ENCODE assay signal across 19 cellular contexts in genomic region chr9:83505282-83505681, GRCh38.
DNase-seq lines count a peak whose midpoint lies in the region; ATAC-seq and TF ChIP-seq lines count a peak whose summit lies in the region.
"Had no signal": no experiment of that assay in that cellular context is flagged by ENCODE, and none has a peak within 500 bp of the region (broad histone marks: within the 10 kb centered on the region; RNA-seq: fewer than 3 reads in every experiment).

No MANE protein-coding gene starts in this region.

- peak; percentile 54 for DNase-seq in DMS79 (lab: John Stamatoyannopoulos, UW)
- peak; percentile 64 for DNase-seq in NCI-H2029 (lab: John Stamatoyannopoulos, UW)
- DNase-seq in NCI-H510A treated with DMSO at 0.1 percent for 48 hours (lab: John Stamatoyannopoulos, UW) = peak; percentile 98
- DNase-seq in left kidney (ENCODE audit: low read depth, low spot score) = peak; percentile 45
- no peak for DNase-seq in SKM-1 (lab: John Stamatoyannopoulos, UW; ENCODE audit: unreplicated experiment)
- no peak for DNase-seq in coronary artery (ENCODE audit: low spot score)
- DNase-seq: activated CD4-positive, alpha-beta T cell treated with anti-CD3 and anti-CD28 coated beads for 4 hours; activated CD8-positive, alpha-beta memory T cell treated with anti-CD3 and anti-CD28 coated beads for 24 hours; activated naive CD4-positive, alpha-beta T cell; activated T-cell treated with anti-CD3 and anti-CD28 coated beads, Interleukin-2, amount 50 U/mL, for 24 hours; GF-D8; GM23248; Karpas-422; psoas muscle; SK-N-SH; T-helper 2 cell had no signal

- H3K27ac ChIP-seq in coronary artery = no peak overlapping the region
- H3K27ac ChIP-seq: C4-2B, GM23248, psoas muscle had no signal

- no peak for TF ChIP-seq CTCF in coronary artery (IDR thresholded peaks at IDR 0.05)

- H3K4me3 ChIP-seq in coronary artery = no peak overlapping the region
- H3K4me3 ChIP-seq: GM23248, psoas muscle had no signal

- ATAC-seq in HG02623 (IDR thresholded peaks at IDR 0.05; ENCODE audit: unreplicated experiment) (no peak), HG02798 (IDR thresholded peaks at IDR 0.05; ENCODE audit: poor library complexity, unreplicated experiment) (no peak)
- ATAC-seq: psoas muscle had no signal

Comparison
In these comparisons a context has a peak if more than half of its experiments do, and no peak if none do; other contexts are left out.
1. DNase-seq: peak in DMS79 (single experiment), NCI-H2029 (single experiment), NCI-H510A treated with DMSO at 0.1 percent for 48 hours (single experiment) and left kidney (single experiment); none in SKM-1 (single experiment) and coronary artery (single experiment).